34 cellular contexts compared by ENCODE assay signal in the genomic region with DNA sequence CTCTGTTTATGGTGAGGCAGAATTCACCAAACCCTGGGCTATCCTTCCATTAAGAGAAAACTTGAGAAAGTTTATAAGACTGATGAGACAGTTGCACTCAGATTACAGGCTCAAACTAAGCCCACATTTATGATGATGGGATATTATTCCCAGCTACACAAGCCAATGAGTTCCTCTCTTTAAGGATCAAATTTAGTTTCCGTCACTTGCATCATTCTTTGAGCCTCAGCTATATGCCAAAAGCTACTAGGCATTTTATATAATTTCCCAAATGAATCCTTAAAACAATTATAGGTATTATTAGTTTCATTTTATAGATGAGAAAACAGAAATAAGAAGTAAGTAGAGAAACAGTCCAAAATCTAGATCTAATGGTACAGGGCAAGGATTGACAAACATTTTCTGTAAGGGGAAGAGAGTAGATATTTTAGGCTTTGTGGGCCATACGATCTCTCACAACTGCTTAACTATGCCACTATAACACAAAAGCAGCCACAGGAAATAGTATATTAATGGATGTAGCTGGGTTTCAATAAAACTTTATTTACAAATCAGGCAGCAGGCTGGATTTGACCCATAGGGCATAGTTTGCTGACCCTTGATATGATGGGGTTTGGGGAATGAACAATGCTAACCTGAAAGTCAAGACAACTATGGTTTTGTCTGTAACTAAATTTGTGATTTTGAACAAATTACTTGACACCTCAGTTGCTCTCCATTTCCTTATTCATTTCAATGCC.
"Had no signal": no experiment of that assay in that cellular context is flagged by ENCODE, and none has a peak within 500 bp of the region (broad histone marks: within the 10 kb centered on the region; RNA-seq: fewer than 3 reads in every experiment).

No MANE protein-coding gene starts in this region.

- H3K27ac ChIP-seq: WERI-Rb-1 had no signal

- H3K4me3 ChIP-seq: adrenal gland had no signal

- H3K4me1 Mint-ChIP-seq: activated CD4-positive, alpha-beta memory T cell treated with anti-CD3 and anti-CD28 coated beads, Interleukin-2, amount 10 ng/mL, durations not matched to agents 7 days and 5 days; activated CD4-positive, alpha-beta T cell treated with anti-CD3 and anti-CD28 coated beads for 36 hours; activated CD4-positive, alpha-beta T cell treated with anti-CD3 and anti-CD28 coated beads, Interleukin-2, amount 10 ng/mL, durations not matched to agents 7 days and 5 days; activated CD8-positive, alpha-beta memory T cell treated with anti-CD3 and anti-CD28 coated beads, Interleukin-2, amount 10 ng/mL, durations not matched to agents 7 days and 5 days; activated naive CD8-positive, alpha-beta T cell treated with anti-CD3 and anti-CD28 coated beads for 36 hours; activated T-helper 17 cell treated with anti-CD3 and anti-CD28 coated beads, Interleukin-2, amount 50 U/mL, for 72 hours; T-cell had no signal

- H3K9me3 Mint-ChIP-seq: activated CD4-positive, alpha-beta T cell treated with anti-CD3 and anti-CD28 coated beads, Interleukin-2, amount 10 ng/mL, durations not matched to agents 7 days and 5 days; activated naive CD4-positive, alpha-beta T cell treated with anti-CD3 and anti-CD28 coated beads for 36 hours; activated naive CD8-positive, alpha-beta T cell treated with anti-CD3 and anti-CD28 coated beads for 36 hours; activated T-cell treated with anti-CD3 and anti-CD28 coated beads, Interleukin-2, amount 50 U/mL, for 24 hours; activated T-helper 17 cell treated with anti-CD3 and anti-CD28 coated beads, Interleukin-2, amount 50 U/mL, for 72 hours had no signal

- H3K9me3 ChIP-seq: adrenal gland had no signal

- DNase-seq: activated CD4-positive, alpha-beta memory T cell treated with anti-CD3 and anti-CD28 coated beads, Interleukin-2, amount 10 ng/mL, durations not matched to agents 7 days and 5 days; activated CD4-positive, alpha-beta T cell treated with anti-CD3 and anti-CD28 coated beads for 1 hour; activated CD4-positive, alpha-beta T cell treated with anti-CD3 and anti-CD28 coated beads for 36 hours; activated CD4-positive, alpha-beta T cell treated with anti-CD3 and anti-CD28 coated beads for 48 hours; activated CD4-positive, alpha-beta T cell treated with anti-CD3 and anti-CD28 coated beads, Interleukin-2, amount 10 ng/mL, durations not matched to agents 7 days and 5 days; activated CD4-positive, alpha-beta T cell treated with anti-CD3 and anti-CD28 coated beads, Interleukin-2, amount 50 U/mL, for 48 hours; activated CD4-positive, CD25-positive, alpha-beta regulatory T cell; activated CD8-positive, alpha-beta memory T cell treated with anti-CD3 and anti-CD28 coated beads for 24 hours; activated CD8-positive, alpha-beta memory T cell treated with anti-CD3 and anti-CD28 coated beads, Interleukin-2, amount 10 ng/mL, durations not matched to agents 7 days and 5 days; activated CD8-positive, alpha-beta memory T cell treated with anti-CD3 and anti-CD28 coated beads, Interleukin-2, amount 50 U/mL, for 48 hours; activated CD8-positive, alpha-beta T cell treated with anti-CD3 and anti-CD28 coated beads, Interleukin-2, amount 10 ng/mL, durations not matched to agents 7 days and 5 days; activated effector memory CD4-positive, alpha-beta T cell treated with anti-CD3 and anti-CD28 coated beads, Interleukin-2, amount 50 U/mL, for 16 hours; activated gamma-delta T cell treated with Interleukin-2 at 50 U/mL for 16 hours; activated naive CD4-positive, alpha-beta T cell; activated naive CD4-positive, alpha-beta T cell treated with anti-CD3 and anti-CD28 coated beads for 36 hours; activated naive CD4-positive, alpha-beta T cell treated with anti-CD3 and anti-CD28 coated beads, Interleukin-2, amount 50 U/mL, for 16 hours; activated naive CD8-positive, alpha-beta T cell treated with anti-CD3 and anti-CD28 coated beads for 36 hours; activated T-cell treated with anti-CD3 and anti-CD28 coated beads, Interleukin-2, amount 50 U/mL, for 24 hours; activated T-cell treated with anti-CD3 and anti-CD28 coated beads, Interleukin-2, amount 50 U/mL, for 72 hours; amniotic stem cell; aorta; central memory CD4-positive, alpha-beta T cell; T-cell; T-helper 2 cell; T-helper 9 cell; WERI-Rb-1 had no signal

- H3K27me3 Mint-ChIP-seq: activated CD4-positive, alpha-beta T cell treated with anti-CD3 and anti-CD28 coated beads for 36 hours; activated naive CD8-positive, alpha-beta T cell treated with anti-CD3 and anti-CD28 coated beads for 36 hours; activated T-cell treated with anti-CD3 and anti-CD28 coated beads, Interleukin-2, amount 50 U/mL, for 24 hours; brain had no signal

- H3K36me3 Mint-ChIP-seq: activated CD8-positive, alpha-beta memory T cell treated with anti-CD3 and anti-CD28 coated beads, Interleukin-2, amount 10 ng/mL, durations not matched to agents 7 days and 5 days; activated naive CD8-positive, alpha-beta T cell treated with anti-CD3 and anti-CD28 coated beads for 36 hours; brain; T-cell had no signal

- H3K4me3 Mint-ChIP-seq: activated CD4-positive, alpha-beta memory T cell treated with anti-CD3 and anti-CD28 coated beads, Interleukin-2, amount 10 ng/mL, durations not matched to agents 7 days and 5 days; activated CD4-positive, alpha-beta T cell treated with anti-CD3 and anti-CD28 coated beads for 36 hours; activated CD4-positive, alpha-beta T cell treated with anti-CD3 and anti-CD28 coated beads, Interleukin-2, amount 10 ng/mL, durations not matched to agents 7 days and 5 days; activated CD8-positive, alpha-beta memory T cell treated with anti-CD3 and anti-CD28 coated beads, Interleukin-2, amount 10 ng/mL, durations not matched to agents 7 days and 5 days; activated CD8-positive, alpha-beta T cell treated with anti-CD3 and anti-CD28 coated beads, Interleukin-2, amount 10 ng/mL, durations not matched to agents 7 days and 5 days; activated naive CD4-positive, alpha-beta T cell treated with anti-CD3 and anti-CD28 coated beads for 36 hours; activated naive CD8-positive, alpha-beta T cell treated with anti-CD3 and anti-CD28 coated beads for 36 hours; activated T-cell treated with anti-CD3 and anti-CD28 coated beads, Interleukin-2, amount 50 U/mL, for 24 hours; activated T-cell treated with anti-CD3 and anti-CD28 coated beads, Interleukin-2, amount 50 U/mL, for 72 hours; activated T-helper 1 cell treated with anti-CD3 and anti-CD28 coated beads, Interleukin-12 subunit alpha, Interleukin-12 subunit beta, Interleukin-2, Interleukin-4 antibody, amounts not matched to agents 30 ng/mL and 10 ng/mL and 1 ng/mL, durations not matched to agents 14 hours and 24 hours and 36 hours; activated T-helper 17 cell treated with anti-CD3 and anti-CD28 coated beads, Interleukin-2, amount 50 U/mL, for 72 hours; brain; T-cell; T-helper 1 cell treated with Interleukin-12 subunit alpha and Interleukin-12 subunit beta and Interleukin-4 antibody, amounts not matched to agents 30 μg/mL and 1 μg/mL, for 36 hours; T-helper 2 cell treated with Interferon-gamma antibody and Interleukin-4, amounts not matched to agents 5 μg/mL and 100 μg/mL, for 36 hours; WTC11 had no signal

- H3K27ac Mint-ChIP-seq: activated CD4-positive, alpha-beta memory T cell treated with anti-CD3 and anti-CD28 coated beads, Interleukin-2, amount 10 ng/mL, durations not matched to agents 7 days and 5 days; activated CD4-positive, alpha-beta T cell treated with anti-CD3 and anti-CD28 coated beads for 36 hours; activated CD4-positive, alpha-beta T cell treated with anti-CD3 and anti-CD28 coated beads, Interleukin-2, amount 10 ng/mL, durations not matched to agents 7 days and 5 days; activated CD8-positive, alpha-beta memory T cell treated with anti-CD3 and anti-CD28 coated beads, Interleukin-2, amount 10 ng/mL, durations not matched to agents 7 days and 5 days; activated CD8-positive, alpha-beta T cell treated with anti-CD3 and anti-CD28 coated beads, Interleukin-2, amount 10 ng/mL, durations not matched to agents 7 days and 5 days; activated naive CD4-positive, alpha-beta T cell treated with anti-CD3 and anti-CD28 coated beads for 36 hours; activated naive CD4-positive, alpha-beta T cell treated with anti-CD3 and anti-CD28 coated beads, Interleukin-2, amount 50 U/mL, for 72 hours; activated naive CD8-positive, alpha-beta T cell treated with anti-CD3 and anti-CD28 coated beads for 36 hours; activated T-cell treated with anti-CD3 and anti-CD28 coated beads, Interleukin-2, amount 50 U/mL, for 24 hours; activated T-cell treated with anti-CD3 and anti-CD28 coated beads, Interleukin-2, amount 50 U/mL, for 72 hours; activated T-helper 1 cell treated with anti-CD3 and anti-CD28 coated beads, Interleukin-12 subunit alpha, Interleukin-12 subunit beta, Interleukin-2, Interleukin-4 antibody, amounts not matched to agents 30 ng/mL and 10 ng/mL and 1 ng/mL, durations not matched to agents 14 hours and 24 hours and 36 hours; activated T-helper 17 cell treated with anti-CD3 and anti-CD28 coated beads, Interleukin-2, amount 50 U/mL, for 72 hours; T-cell; T-helper 1 cell treated with Interleukin-12 subunit alpha and Interleukin-12 subunit beta and Interleukin-4 antibody, amounts not matched to agents 30 μg/mL and 1 μg/mL, for 36 hours; T-helper 2 cell treated with Interferon-gamma antibody and Interleukin-4, amounts not matched to agents 5 μg/mL and 100 μg/mL, for 36 hours; WTC11 had no signal

- H3K27me3 ChIP-seq: adrenal gland had no signal

- H3K36me3 ChIP-seq: adrenal gland, WERI-Rb-1 had no signal
